Comparison of ENCODE assay signal across 1 cellular context in genomic region chr7:19869979-19870378, GRCh38.
TF ChIP-seq lines count a peak whose summit lies in the region.

No MANE protein-coding gene starts in this region.

TF ChIP-seq in GM12878, 131 proteins besides CTCF, POLR2A, EP300 and RAD21 (continued from another document):
- no peak for TF ChIP-seq MTA2 (IDR thresholded peaks at IDR 0.05; ENCODE audit: low read depth)
- TF ChIP-seq, protein P1, sequence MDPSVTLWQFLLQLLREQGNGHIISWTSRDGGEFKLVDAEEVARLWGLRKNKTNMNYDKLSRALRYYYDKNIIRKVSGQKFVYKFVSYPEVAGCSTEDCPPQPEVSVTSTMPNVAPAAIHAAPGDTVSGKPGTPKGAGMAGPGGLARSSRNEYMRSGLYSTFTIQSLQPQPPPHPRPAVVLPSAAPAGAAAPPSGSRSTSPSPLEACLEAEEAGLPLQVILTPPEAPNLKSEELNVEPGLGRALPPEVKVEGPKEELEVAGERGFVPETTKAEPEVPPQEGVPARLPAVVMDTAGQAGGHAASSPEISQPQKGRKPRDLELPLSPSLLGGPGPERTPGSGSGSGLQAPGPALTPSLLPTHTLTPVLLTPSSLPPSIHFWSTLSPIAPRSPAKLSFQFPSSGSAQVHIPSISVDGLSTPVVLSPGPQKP (IDR thresholded peaks at IDR 0.05; ENCODE audit: low read depth, low read length), result no peak
TF ChIP-seq in GM12878: peak in this region for 0.
